In genomic region chr22:21641795-21642583, GRCh38 we compare ENCODE assay signal across 8 cellular contexts. TPM values are rescaled to one million over a fixed set of nuclear protein-coding genes. Genes with fewer than 3 reads are reported as not detected.
DNase-seq lines count a peak whose midpoint lies in the region; ATAC-seq, FAIRE-seq and TF ChIP-seq lines count a peak whose summit lies in the region.

Gene SDF2L1, plus strand, starts transcription at chr22:21642302. Its CDS starts 35 bp downstream, at chr22:21642337.

- peak within 1 kb of the TSS; percentile 77 for H3K4me3 ChIP-seq in BE2C (ENCODE audit: low read depth, low read length)
- peak within 1 kb of the TSS; percentile 71 for H3K4me3 ChIP-seq in kidney (ENCODE audit: low read length in 2 of 2)

- H3K9ac ChIP-seq in kidney (ENCODE audit: low read length in 2 of 2), result peak within 1 kb of the TSS; percentile 26 to 51

- no peak for TF ChIP-seq CTCF in BE2C (IDR thresholded peaks at IDR 0.05; ENCODE audit: low read depth, low read length)
- peak; percentile 50 for TF ChIP-seq CTCF in kidney (IDR thresholded peaks at IDR 0.05; ENCODE audit: borderline replicate concordance, extremely low read depth, insufficient read depth)

- no peaks in the 10 kb centered on the region for H3K27me3 ChIP-seq in BE2C

- H3K27ac ChIP-seq in kidney (ENCODE audit: low read depth in 2 of 2, low read length in 2 of 2), result peak within 1 kb of the TSS in 1 of 2 donors; percentile 22

- ATAC-seq in HG03442 (IDR thresholded peaks at IDR 0.05; ENCODE audit: unreplicated experiment), result peak; percentile 93

- peak; percentile 97 for FAIRE-seq in GM19239 (lab: Jason Lieb, UNC)
- peak; percentile 88 for FAIRE-seq in kidney (lab: Jason Lieb, UNC)

- no peaks in the 10 kb centered on the region for H3K9me3 ChIP-seq in BE2C
- H3K9me3 ChIP-seq in kidney (ENCODE audit: control insufficient read depth in 1 of 2, low read length in 2 of 2), result no peaks in the 10 kb centered on the region

- intact Hi-C loops in kidney (cut with DNase I), result no loop called here

- H3K36me3 ChIP-seq in BE2C, result peaks cover 8% of the 10 kb centered on the region; the same call in 1 of the 2 replicates
- H3K36me3 ChIP-seq in kidney (ENCODE audit: control insufficient read depth in 1 of 2, insufficient read depth in 2 of 2, low read length in 2 of 2), result no peaks in the 10 kb centered on the region

- H3K4me1 ChIP-seq in BE2C (no peaks in the 10 kb centered on the region), kidney (ENCODE audit: control insufficient read depth in 1 of 2, insufficient read depth in 1 of 2, low read depth in 1 of 2, low read length in 2 of 2) (peaks cover 0 to 12% of the 10 kb centered on the region in 2 donors)

- peak; percentile 99 for DNase-seq in BE2C
- peak; percentile 94 for DNase-seq in GM19239 (ENCODE audit: insufficient read length, low spot score)
- peak; percentile 92 for DNase-seq in NCI-H510A treated with DMSO at 0.1 percent for 48 hours (lab: John Stamatoyannopoulos, UW)
- peak; percentile 96 for DNase-seq in activated CD4-positive, alpha-beta T cell treated with anti-CD3 and anti-CD28 coated beads for 1 hour
- DNase-seq in cerebellum (ENCODE audit: low spot score), result peak; percentile 99
- peak; percentile 99 for DNase-seq in kidney
- DNase-seq in stimulated activated CD4-positive, alpha-beta T cell treated with anti-CD3 and anti-CD28 coated beads, Interleukin-15, amount 100 ng/mL, for 1 hour (ENCODE audit: low read depth in 1 of 2, low spot score in 1 of 2), result peak; percentile 94 to 96

RNA-seq across cellular contexts. Expression of gene SDF2L1, which starts in this region (rescaled TPM):
- 204 TPM for polyA plus RNA-seq in BE2C (2012; ENCODE audit: insufficient read depth, insufficient read length, low read depth)
- total RNA-seq in cerebellum, result 5.0 TPM
- 56.1 TPM for total RNA-seq in kidney
- polyA plus RNA-seq in kidney (ENCODE audit: insufficient read depth, low read depth, low replicate concordance), result 79.6 TPM
